26 cellular contexts compared by ENCODE assay signal in genomic region chr4:735583-735982, GRCh38. TPM values are rescaled to one million over a fixed set of nuclear protein-coding genes. Genes with fewer than 3 reads are reported as not detected.
"Had no signal": no experiment of that assay in that cellular context is flagged by ENCODE, and none has a peak within 500 bp of the region (broad histone marks: within the 10 kb centered on the region; RNA-seq: fewer than 3 reads in every experiment).

No MANE protein-coding gene starts in this region.

- H3K4me1 ChIP-seq: left lung, lower lobe of right lung, parathyroid adenoma, psoas muscle, right lobe of liver, tibial nerve had no signal

- DNase-seq: hippocampal formation; immature natural killer cell; kidney; left colon; lower lobe of right lung; mammary epithelial cell; mesenchymal stem cell; naive thymus-derived CD8-positive, alpha-beta T cell; nucleus accumbens; right lobe of liver; stimulated activated CD4-positive, alpha-beta T cell treated with anti-CD3 and anti-CD28 coated beads, Interleukin-1b, Interleukin-23, amount 100 ng/mL, for 48 hours; stimulated activated CD4-positive, alpha-beta T cell treated with anti-CD3 and anti-CD28 coated beads, Interleukin-2, amount 100 ng/mL, for 48 hours; stimulated activated CD4-positive, alpha-beta T cell treated with anti-CD3 and anti-CD28 coated beads, Interleukin-4, amount 100 ng/mL, for 4 hours; stimulated activated CD8-positive, alpha-beta memory T cell treated with anti-CD3 and anti-CD28 coated beads, Interleukin-4, amount 100 ng/mL, for 48 hours; stimulated activated naive CD4-positive, alpha-beta T cell treated with Interleukin-2 at 50 U/mL for 16 hours; stimulated activated naive CD8-positive, alpha-beta T cell treated with anti-CD3 and anti-CD28 coated beads, Interleukin-15, amount 100 ng/mL, for 72 hours; substantia nigra had no signal

- H3K4me3 ChIP-seq: left lung, lower lobe of right lung, psoas muscle, right lobe of liver, smooth muscle cell, tibial nerve had no signal

- FAIRE-seq: islet of Langerhans, kidney had no signal

- H3K27me3 Mint-ChIP-seq: naive thymus-derived CD8-positive, alpha-beta T cell; stimulated activated memory B cell treated with anti-CD40 and anti-IgM and Interleukin-4, amounts not matched to agents 10 μg/mL and 1 μg/mL and 100 μg/mL, for 72 hours; stimulated activated naive CD8-positive, alpha-beta T cell treated with anti-CD3 and anti-CD28 coated beads, Interleukin-15, amount 100 ng/mL, for 72 hours; type B pancreatic cell had no signal

- H3K27ac ChIP-seq: left lung, lower lobe of right lung, parathyroid adenoma, psoas muscle, right lobe of liver, tibial nerve had no signal

- H3K27ac Mint-ChIP-seq: immature natural killer cell; naive thymus-derived CD8-positive, alpha-beta T cell; stimulated activated memory B cell treated with anti-CD40 and anti-IgM and Interleukin-4, amounts not matched to agents 10 μg/mL and 1 μg/mL and 100 μg/mL, for 72 hours; stimulated activated naive CD8-positive, alpha-beta T cell treated with anti-CD3 and anti-CD28 coated beads, Interleukin-15, amount 100 ng/mL, for 72 hours; type B pancreatic cell had no signal

- H3K27me3 ChIP-seq: left lung, right lobe of liver, tibial nerve had no signal

- H3K4me1 Mint-ChIP-seq: naive thymus-derived CD8-positive, alpha-beta T cell; stimulated activated memory B cell treated with anti-CD40 and anti-IgM and Interleukin-4, amounts not matched to agents 10 μg/mL and 1 μg/mL and 100 μg/mL, for 72 hours; stimulated activated naive CD8-positive, alpha-beta T cell treated with anti-CD3 and anti-CD28 coated beads, Interleukin-15, amount 100 ng/mL, for 72 hours had no signal

- H3K9me3 ChIP-seq: left lung, lower lobe of right lung, psoas muscle, right lobe of liver, tibial nerve had no signal

- ATAC-seq: left colon; left lung; lower lobe of right lung; naive thymus-derived CD8-positive, alpha-beta T cell; psoas muscle; right lobe of liver; stimulated activated memory B cell treated with anti-CD40 and anti-IgM and Interleukin-4, amounts not matched to agents 10 μg/mL and 1 μg/mL and 100 μg/mL, for 72 hours; stimulated activated naive CD8-positive, alpha-beta T cell treated with anti-CD3 and anti-CD28 coated beads, Interleukin-15, amount 100 ng/mL, for 72 hours had no signal

- H3K4me3 Mint-ChIP-seq: immature natural killer cell; naive thymus-derived CD8-positive, alpha-beta T cell; stimulated activated memory B cell treated with anti-CD40 and anti-IgM and Interleukin-4, amounts not matched to agents 10 μg/mL and 1 μg/mL and 100 μg/mL, for 72 hours; stimulated activated naive CD8-positive, alpha-beta T cell treated with anti-CD3 and anti-CD28 coated beads, Interleukin-15, amount 100 ng/mL, for 72 hours; type B pancreatic cell had no signal

- H3K9me3 Mint-ChIP-seq: immature natural killer cell; naive thymus-derived CD8-positive, alpha-beta T cell; stimulated activated memory B cell treated with anti-CD40 and anti-IgM and Interleukin-4, amounts not matched to agents 10 μg/mL and 1 μg/mL and 100 μg/mL, for 72 hours; stimulated activated naive CD8-positive, alpha-beta T cell treated with anti-CD3 and anti-CD28 coated beads, Interleukin-15, amount 100 ng/mL, for 72 hours; type B pancreatic cell had no signal

RNA-seq across cellular contexts. Expression of gene SLC49A3, which starts 46.6 kb away (rescaled TPM):
- polyA plus RNA-seq: mammary epithelial cell, neural cell had no signal
